27 cellular contexts compared by ENCODE assay signal in genomic region chr10:54961040-54961439, GRCh38.
"Had no signal": no experiment of that assay in that cellular context is flagged by ENCODE, and none has a peak within 500 bp of the region (broad histone marks: within the 10 kb centered on the region; RNA-seq: fewer than 3 reads in every experiment).

No MANE protein-coding gene starts in this region.

- H3K4me1 Mint-ChIP-seq: naive thymus-derived CD8-positive, alpha-beta T cell; nephron progenitor cell; stimulated activated naive B cell treated with anti-CD40 and anti-IgM and Interleukin-4, amounts not matched to agents 10 μg/mL and 1 μg/mL and 100 μg/mL, for 72 hours had no signal

- H3K4me2 ChIP-seq: smooth muscle cell had no signal

- H3K4me3 Mint-ChIP-seq: naive thymus-derived CD8-positive, alpha-beta T cell; nephron progenitor cell; stimulated activated naive B cell treated with anti-CD40 and anti-IgM and Interleukin-4, amounts not matched to agents 10 μg/mL and 1 μg/mL and 100 μg/mL, for 72 hours; stimulated activated naive CD8-positive, alpha-beta T cell treated with anti-CD3 and anti-CD28 coated beads, Interleukin-15, Interleukin-2, amounts not matched to agents 100 ng/mL and 50 ng/mL, for 24 hours had no signal

- H3K9me3 ChIP-seq: esophagus muscularis mucosa, ovary, right lobe of liver, thoracic aorta, tibial nerve, uterus had no signal

- H3K27me3 Mint-ChIP-seq: naive thymus-derived CD8-positive, alpha-beta T cell; stimulated activated naive B cell treated with anti-CD40 and anti-IgM and Interleukin-4, amounts not matched to agents 10 μg/mL and 1 μg/mL and 100 μg/mL, for 72 hours; stimulated activated naive CD8-positive, alpha-beta T cell treated with anti-CD3 and anti-CD28 coated beads, Interleukin-15, Interleukin-2, amounts not matched to agents 100 ng/mL and 50 ng/mL, for 24 hours had no signal

- H3K27me3 ChIP-seq: esophagus muscularis mucosa, foreskin keratinocyte, heart right ventricle, left lung, ovary, right lobe of liver, tibial nerve, upper lobe of left lung, uterus had no signal

- H3K36me3 ChIP-seq: esophagus muscularis mucosa, heart right ventricle, left lung, ovary, right lobe of liver, thoracic aorta, tibial nerve, upper lobe of left lung had no signal

- H3K27ac Mint-ChIP-seq: naive thymus-derived CD8-positive, alpha-beta T cell; nephron progenitor cell; stimulated activated naive B cell treated with anti-CD40 and anti-IgM and Interleukin-4, amounts not matched to agents 10 μg/mL and 1 μg/mL and 100 μg/mL, for 72 hours; stimulated activated naive CD8-positive, alpha-beta T cell treated with anti-CD3 and anti-CD28 coated beads, Interleukin-15, Interleukin-2, amounts not matched to agents 100 ng/mL and 50 ng/mL, for 24 hours had no signal

- ATAC-seq: foreskin keratinocyte; heart right ventricle; left cardiac atrium; left lung; naive thymus-derived CD8-positive, alpha-beta T cell had no signal

- H3K4me3 ChIP-seq: dorsolateral prefrontal cortex, esophagus muscularis mucosa, heart right ventricle, left lung, ovary, right lobe of liver, smooth muscle cell, thoracic aorta, tibial nerve, upper lobe of left lung, uterus had no signal

- H3K4me1 ChIP-seq: esophagus muscularis mucosa, foreskin keratinocyte, heart right ventricle, left lung, right lobe of liver, tibial nerve, upper lobe of left lung, uterus had no signal

- H3K36me3 Mint-ChIP-seq: naive thymus-derived CD8-positive, alpha-beta T cell; stimulated activated naive B cell treated with anti-CD40 and anti-IgM and Interleukin-4, amounts not matched to agents 10 μg/mL and 1 μg/mL and 100 μg/mL, for 72 hours had no signal

- DNase-seq: cerebellar nuclear complex; effector CD4-positive, alpha-beta T cell; foreskin keratinocyte; glutamatergic neuron; heart right ventricle; hippocampal formation; left cardiac atrium; mesendoderm; naive thymus-derived CD8-positive, alpha-beta T cell; nephron progenitor cell; occipital lobe; ovary; retina; stimulated activated CD4-positive, alpha-beta T cell treated with anti-CD3 and anti-CD28 coated beads, Interleukin-2, amount 100 ng/mL, for 24 hours; stimulated activated CD4-positive, alpha-beta T cell treated with anti-CD3 and anti-CD28 coated beads, Interleukin-4, amount 100 ng/mL, for 24 hours; stimulated activated naive B cell treated with anti-CD40 and anti-IgM and Interleukin-4, amounts not matched to agents 10 μg/mL and 1 μg/mL and 100 μg/mL, for 72 hours; uterus had no signal

- H3K27ac ChIP-seq: dorsolateral prefrontal cortex, epithelial cell of prostate, esophagus muscularis mucosa, foreskin keratinocyte, heart right ventricle, left lung, ovary, right lobe of liver, thoracic aorta, tibial nerve, upper lobe of left lung, uterus had no signal
